21 cellular contexts compared by ENCODE assay signal in the genomic region with DNA sequence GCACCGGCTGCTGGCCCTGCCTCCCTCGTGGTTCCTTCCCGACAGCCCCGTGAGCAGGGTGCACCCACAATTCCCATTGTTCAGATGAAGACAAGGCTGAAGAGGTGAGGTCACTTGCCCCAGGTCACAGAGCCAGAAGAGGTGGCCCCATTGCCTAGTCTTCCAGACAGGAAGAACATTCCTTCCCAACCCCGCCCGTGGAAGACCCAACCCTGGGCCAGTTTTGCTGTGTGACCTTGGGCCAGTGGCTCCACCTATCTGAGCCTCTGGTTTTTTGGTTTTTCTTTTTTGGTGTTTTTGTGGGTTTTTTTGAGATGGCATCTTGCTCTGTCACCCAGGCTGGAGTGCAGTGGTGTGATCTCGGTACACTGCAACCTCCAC.
"Had no signal": no experiment of that assay in that cellular context is flagged by ENCODE, and none has a peak within 500 bp of the region (broad histone marks: within the 10 kb centered on the region; RNA-seq: fewer than 3 reads in every experiment).

No MANE protein-coding gene starts in this region.

- H3K9me3 ChIP-seq: esophagus muscularis mucosa, gastroesophageal sphincter, heart left ventricle, prostate gland, tibial artery had no signal

- H2AFZ ChIP-seq: neural progenitor cell had no signal

- DNase-seq: activated CD4-positive, alpha-beta memory T cell treated with anti-CD3 and anti-CD28 coated beads for 36 hours; activated CD4-positive, alpha-beta T cell treated with anti-CD3 and anti-CD28 coated beads for 36 hours; activated naive CD8-positive, alpha-beta T cell treated with anti-CD3 and anti-CD28 coated beads for 36 hours; activated T-cell treated with anti-CD3 and anti-CD28 coated beads for 4 hours; amniotic stem cell; effector CD8-positive, alpha-beta T cell; heart left ventricle; kidney glomerular epithelial cell; left ventricle myocardium superior; naive thymus-derived CD4-positive, alpha-beta T cell; stimulated activated naive CD8-positive, alpha-beta T cell treated with anti-CD3 and anti-CD28 coated beads, Interleukin-15, Interleukin-2, amounts not matched to agents 100 U/mL and 50 U/mL, for 24 hours; substantia nigra; tibial artery had no signal

- H3K9ac ChIP-seq: neural progenitor cell had no signal

- H3K4me1 ChIP-seq: prostate gland had no signal

- H3K27me3 ChIP-seq: esophagus muscularis mucosa, gastroesophageal sphincter, heart left ventricle, neural progenitor cell, tibial artery had no signal

- H3K4me3 ChIP-seq: esophagus muscularis mucosa, gastroesophageal sphincter, heart left ventricle, neural progenitor cell, prostate gland, skin epidermis, tibial artery had no signal

- ATAC-seq: activated CD4-positive, alpha-beta T cell treated with anti-CD3 and anti-CD28 coated beads for 36 hours; gastroesophageal sphincter; heart left ventricle; left ventricle myocardium superior; naive thymus-derived CD4-positive, alpha-beta T cell; right cardiac atrium; stimulated activated naive CD8-positive, alpha-beta T cell treated with anti-CD3 and anti-CD28 coated beads, Interleukin-15, Interleukin-2, amounts not matched to agents 100 U/mL and 50 U/mL, for 24 hours; WTC11 had no signal

- FAIRE-seq: TTC549 had no signal

- H3K27ac ChIP-seq: esophagus muscularis mucosa, gastroesophageal sphincter, neural progenitor cell, prostate gland, skin epidermis, tibial artery had no signal

- H3K36me3 ChIP-seq: esophagus muscularis mucosa, gastroesophageal sphincter, heart left ventricle, neural progenitor cell, prostate gland, tibial artery had no signal
